1 cellular context compared by ENCODE assay signal in the genomic region with DNA sequence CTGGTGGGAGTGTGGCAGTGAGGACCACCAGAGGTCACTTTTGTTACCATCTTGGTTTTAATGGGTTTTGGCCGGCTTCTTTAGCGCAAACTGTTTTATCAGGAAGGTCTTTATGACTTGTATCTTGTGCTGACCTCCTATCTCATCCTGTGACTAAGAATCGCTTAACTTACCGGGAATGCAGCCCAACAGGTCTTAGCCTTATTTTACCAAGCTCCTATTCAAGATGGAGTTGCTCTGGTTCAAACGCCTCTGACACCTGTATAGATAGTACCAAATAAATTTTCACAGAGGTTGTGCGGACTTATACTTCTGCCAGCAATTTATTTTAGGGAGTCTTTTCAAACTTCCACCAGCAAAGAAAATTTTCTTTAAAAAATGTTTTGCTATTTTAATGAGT.
TF ChIP-seq lines count a peak whose summit lies in the region.

No MANE protein-coding gene starts in this region.

TF ChIP-seq in H1, 55 proteins besides CTCF, POLR2A, EP300 and RAD21:
- TF ChIP-seq, protein P1, sequence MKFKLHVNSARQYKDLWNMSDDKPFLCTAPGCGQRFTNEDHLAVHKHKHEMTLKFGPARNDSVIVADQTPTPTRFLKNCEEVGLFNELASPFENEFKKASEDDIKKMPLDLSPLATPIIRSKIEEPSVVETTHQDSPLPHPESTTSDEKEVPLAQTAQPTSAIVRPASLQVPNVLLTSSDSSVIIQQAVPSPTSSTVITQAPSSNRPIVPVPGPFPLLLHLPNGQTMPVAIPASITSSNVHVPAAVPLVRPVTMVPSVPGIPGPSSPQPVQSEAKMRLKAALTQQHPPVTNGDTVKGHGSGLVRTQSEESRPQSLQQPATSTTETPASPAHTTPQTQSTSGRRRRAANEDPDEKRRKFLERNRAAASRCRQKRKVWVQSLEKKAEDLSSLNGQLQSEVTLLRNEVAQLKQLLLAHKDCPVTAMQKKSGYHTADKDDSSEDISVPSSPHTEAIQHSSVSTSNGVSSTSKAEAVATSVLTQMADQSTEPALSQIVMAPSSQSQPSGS (IDR thresholded peaks at IDR 0.05; ENCODE audit: low read length) = no peak
- 0 out of 2 replicates have a peak, but pooled peaks have one; percentile 9 for TF ChIP-seq TEAD4 (IDR thresholded peaks at IDR 0.05; ENCODE audit: low read depth, low read length)
